1 cellular context compared by ENCODE assay signal in the genomic region with DNA sequence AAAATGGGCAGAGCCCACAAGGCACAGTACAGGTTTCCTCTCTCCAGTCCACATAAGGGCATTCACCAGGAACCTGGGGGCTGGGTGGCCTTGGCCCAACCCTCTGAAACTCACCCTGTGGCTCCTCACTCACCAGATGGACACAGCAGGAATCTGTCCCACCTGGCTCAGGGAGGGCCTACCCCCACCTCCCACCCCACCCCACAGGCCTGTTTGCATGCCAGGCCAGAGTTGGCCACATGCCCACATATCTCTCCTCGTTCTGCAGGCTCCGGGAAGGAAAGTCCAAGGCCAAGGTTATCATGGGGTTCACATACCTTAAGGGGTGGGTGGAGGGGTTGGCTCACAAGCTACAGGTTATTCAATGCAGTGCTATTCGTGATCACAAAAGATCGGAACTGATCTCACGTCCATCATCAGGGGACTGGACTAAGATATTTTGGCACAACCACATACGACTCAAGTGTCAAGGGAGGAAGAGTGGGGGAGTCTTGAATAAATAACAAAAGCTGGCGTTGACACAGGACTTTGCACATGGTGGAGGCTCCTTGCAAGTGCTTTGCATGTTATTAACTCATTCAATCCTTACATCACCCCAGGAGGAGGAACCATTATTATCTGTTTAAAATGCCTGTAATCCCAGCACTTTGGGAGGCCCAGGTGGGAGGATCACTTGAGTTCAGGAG.
TF ChIP-seq lines count a peak whose summit lies in the region.

No MANE protein-coding gene starts in this region.

TF ChIP-seq in HepG2, 621 proteins besides CTCF, POLR2A, EP300 and RAD21 (continued from another document and continues in another):
- TF ChIP-seq ZNF724P (CRISPR knock-in tag; IDR thresholded peaks at IDR 0.05; ENCODE audit: borderline replicate concordance) (no peak), MIER3 (CRISPR knock-in tag; IDR thresholded peaks at IDR 0.05; ENCODE audit: borderline replicate concordance) (no peak), FOSL2 (CRISPR knock-in tag; IDR thresholded peaks at IDR 0.05) (peak; percentile 29; the same call in 1 of the 2 replicates), ZNF839 (CRISPR knock-in tag; IDR thresholded peaks at IDR 0.05; ENCODE audit: borderline replicate concordance) (no peak), PITX1 (CRISPR knock-in tag; IDR thresholded peaks at IDR 0.05) (peak; percentile 51; the same call in 1 of the 2 replicates), POGZ (CRISPR knock-in tag; IDR thresholded peaks at IDR 0.05) (no peak), HOMEZ (CRISPR knock-in tag; IDR thresholded peaks at IDR 0.05; ENCODE audit: low read depth) (peak; percentile 41; the same call in 1 of the 2 replicates), SP2 (CRISPR knock-in tag; IDR thresholded peaks at IDR 0.05) (no peak), ZFP36 (IDR thresholded peaks at IDR 0.05; ENCODE audit: borderline replicate concordance, low read depth, low read length, partially characterized antibody) (peak; percentile 30), NR2F6 (IDR thresholded peaks at IDR 0.05) (no peak; the same call in 1 of the 2 replicates), NR2F6 (CRISPR knock-in tag; IDR thresholded peaks at IDR 0.05) (peak; percentile 65), ZNF7 (CRISPR knock-in tag; IDR thresholded peaks at IDR 0.05) (no peak), ZNF503 (CRISPR knock-in tag; IDR thresholded peaks at IDR 0.05) (peak; percentile 48; the same call in 1 of the 2 replicates), NR2F1 (CRISPR knock-in tag; IDR thresholded peaks at IDR 0.05) (peak in 1 of 2 experiments; percentile 39; a peak in 1 of 4 replicates), HDAC2 (CRISPR knock-in tag; IDR thresholded peaks at IDR 0.05) (peak; percentile 29; the same call in 1 of the 2 replicates), ZNF891 (CRISPR knock-in tag; IDR thresholded peaks at IDR 0.05) (no peak), JUNB (CRISPR knock-in tag; IDR thresholded peaks at IDR 0.05; ENCODE audit: borderline replicate concordance) (no peak), CBX1 (IDR thresholded peaks at IDR 0.05; ENCODE audit: low read depth) (peak; percentile 54), TBL1XR1 (IDR thresholded peaks at IDR 0.05; ENCODE audit: borderline replicate concordance, low read length, partially characterized antibody) (peak; percentile 88), ZNF350 (CRISPR knock-in tag; IDR thresholded peaks at IDR 0.05; ENCODE audit: borderline replicate concordance, low read depth) (0 out of 2 replicates have a peak, but pooled peaks have one; percentile 37), PHF21A (CRISPR knock-in tag; IDR thresholded peaks at IDR 0.05) (0 out of 2 replicates have a peak, but pooled peaks have one; percentile 32), ARNTL (CRISPR knock-in tag; IDR thresholded peaks at IDR 0.05) (no peak), ZFP91 (CRISPR knock-in tag; IDR thresholded peaks at IDR 0.05; ENCODE audit: borderline replicate concordance) (peak; percentile 56; the same call in 1 of the 2 replicates), SALL2 (CRISPR knock-in tag; IDR thresholded peaks at IDR 0.05) (0 out of 2 replicates have a peak, but pooled peaks have one; percentile 49), IKZF5 (CRISPR knock-in tag; IDR thresholded peaks at IDR 0.05) (peak; percentile 55; the same call in 1 of the 2 replicates), ASH2L (IDR thresholded peaks at IDR 0.05; ENCODE audit: insufficient read length, low read depth, low read length) (peak; percentile 28), AHR (CRISPR knock-in tag; IDR thresholded peaks at IDR 0.05) (0 out of 2 replicates have a peak, but pooled peaks have one; percentile 60), HMG20A (CRISPR knock-in tag; IDR thresholded peaks at IDR 0.05; ENCODE audit: borderline replicate concordance) (peak; percentile 45; the same call in 1 of the 2 replicates), HNF4G (IDR thresholded peaks at IDR 0.05; ENCODE audit: borderline replicate concordance, low read depth, low read length) (no peak), HNF4G (CRISPR knock-in tag; IDR thresholded peaks at IDR 0.05; ENCODE audit: borderline replicate concordance, low read depth) (no peak), PAXIP1 (CRISPR knock-in tag; conservative IDR thresholded peaks at IDR 0.05) (peak; percentile 79), AKNA (CRISPR knock-in tag; IDR thresholded peaks at IDR 0.05; ENCODE audit: borderline replicate concordance) (no peak)
- TF ChIP-seq, protein P1, sequence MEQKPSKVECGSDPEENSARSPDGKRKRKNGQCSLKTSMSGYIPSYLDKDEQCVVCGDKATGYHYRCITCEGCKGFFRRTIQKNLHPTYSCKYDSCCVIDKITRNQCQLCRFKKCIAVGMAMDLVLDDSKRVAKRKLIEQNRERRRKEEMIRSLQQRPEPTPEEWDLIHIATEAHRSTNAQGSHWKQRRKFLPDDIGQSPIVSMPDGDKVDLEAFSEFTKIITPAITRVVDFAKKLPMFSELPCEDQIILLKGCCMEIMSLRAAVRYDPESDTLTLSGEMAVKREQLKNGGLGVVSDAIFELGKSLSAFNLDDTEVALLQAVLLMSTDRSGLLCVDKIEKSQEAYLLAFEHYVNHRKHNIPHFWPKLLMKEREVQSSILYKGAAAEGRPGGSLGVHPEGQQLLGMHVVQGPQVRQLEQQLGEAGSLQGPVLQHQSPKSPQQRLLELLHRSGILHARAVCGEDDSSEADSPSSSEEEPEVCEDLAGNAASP (CRISPR knock-in tag; IDR thresholded peaks at IDR 0.05; ENCODE audit: borderline replicate concordance) = peak; percentile 79; the same call in 1 of the 2 replicates
- TF ChIP-seq, protein P2, sequence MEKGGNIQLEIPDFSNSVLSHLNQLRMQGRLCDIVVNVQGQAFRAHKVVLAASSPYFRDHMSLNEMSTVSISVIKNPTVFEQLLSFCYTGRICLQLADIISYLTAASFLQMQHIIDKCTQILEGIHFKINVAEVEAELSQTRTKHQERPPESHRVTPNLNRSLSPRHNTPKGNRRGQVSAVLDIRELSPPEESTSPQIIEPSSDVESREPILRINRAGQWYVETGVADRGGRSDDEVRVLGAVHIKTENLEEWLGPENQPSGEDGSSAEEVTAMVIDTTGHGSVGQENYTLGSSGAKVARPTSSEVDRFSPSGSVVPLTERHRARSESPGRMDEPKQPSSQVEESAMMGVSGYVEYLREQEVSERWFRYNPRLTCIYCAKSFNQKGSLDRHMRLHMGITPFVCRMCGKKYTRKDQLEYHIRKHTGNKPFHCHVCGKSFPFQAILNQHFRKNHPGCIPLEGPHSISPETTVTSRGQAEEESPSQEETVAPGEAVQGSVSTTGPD (CRISPR knock-in tag; IDR thresholded peaks at IDR 0.05) = peak; percentile 76; the same call in 1 of the 2 replicates
- TF ChIP-seq, protein P3, sequence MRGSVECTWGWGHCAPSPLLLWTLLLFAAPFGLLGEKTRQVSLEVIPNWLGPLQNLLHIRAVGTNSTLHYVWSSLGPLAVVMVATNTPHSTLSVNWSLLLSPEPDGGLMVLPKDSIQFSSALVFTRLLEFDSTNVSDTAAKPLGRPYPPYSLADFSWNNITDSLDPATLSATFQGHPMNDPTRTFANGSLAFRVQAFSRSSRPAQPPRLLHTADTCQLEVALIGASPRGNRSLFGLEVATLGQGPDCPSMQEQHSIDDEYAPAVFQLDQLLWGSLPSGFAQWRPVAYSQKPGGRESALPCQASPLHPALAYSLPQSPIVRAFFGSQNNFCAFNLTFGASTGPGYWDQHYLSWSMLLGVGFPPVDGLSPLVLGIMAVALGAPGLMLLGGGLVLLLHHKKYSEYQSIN (CRISPR knock-in tag; IDR thresholded peaks at IDR 0.05; ENCODE audit: borderline replicate concordance) = no peak
